23 cellular contexts compared by ENCODE assay signal in genomic region chr1:36910886-36911540, GRCh38.
"Had no signal": no experiment of that assay in that cellular context is flagged by ENCODE, and none has a peak within 500 bp of the region (broad histone marks: within the 10 kb centered on the region; RNA-seq: fewer than 3 reads in every experiment).

No MANE protein-coding gene starts in this region.

- H3K36me3 Mint-ChIP-seq: activated naive CD4-positive, alpha-beta T cell treated with anti-CD3 and anti-CD28 coated beads, Interleukin-2, amount 50 U/mL, for 24 hours; mesothelial cell of epicardium; neural progenitor cell had no signal

- H3K4me1 Mint-ChIP-seq: activated naive CD4-positive, alpha-beta T cell treated with anti-CD3 and anti-CD28 coated beads, Interleukin-2, amount 50 U/mL, for 24 hours; mesothelial cell of epicardium had no signal

- H3K27ac Mint-ChIP-seq: activated CD8-positive, alpha-beta T cell treated with anti-CD3 and anti-CD28 coated beads, Interleukin-2, amount 10 ng/mL, durations not matched to agents 7 days and 5 days; activated naive CD4-positive, alpha-beta T cell treated with anti-CD3 and anti-CD28 coated beads, Interleukin-2, amount 50 U/mL, for 24 hours; mesothelial cell of epicardium; T-helper 2 cell treated with Interferon-gamma antibody and Interleukin-4, amounts not matched to agents 5 μg/mL and 100 μg/mL, for 36 hours had no signal

- DNase-seq: activated CD4-positive, alpha-beta T cell treated with anti-CD3 and anti-CD28 coated beads for 1 hour; activated CD4-positive, alpha-beta T cell treated with anti-CD3 and anti-CD28 coated beads, Interleukin-2, amount 50 U/mL, for 1 hour; activated CD8-positive, alpha-beta T cell treated with anti-CD3 and anti-CD28 coated beads, Interleukin-2, amount 10 ng/mL, durations not matched to agents 7 days and 5 days; activated gamma-delta T cell treated with Interleukin-2 at 50 U/mL for 16 hours; body of pancreas; effector CD4-positive, alpha-beta T cell; erythroblast; foreskin keratinocyte; left ventricle myocardium inferior; mammary epithelial cell; naive thymus-derived CD8-positive, alpha-beta T cell; stimulated activated CD4-positive, alpha-beta T cell treated with anti-CD3 and anti-CD28 coated beads, Interleukin-2, amount 100 ng/mL, for 48 hours; stimulated activated CD8-positive, alpha-beta memory T cell treated with anti-CD3 and anti-CD28 coated beads, Interleukin-4, amount 100 ng/mL, for 48 hours; stimulated activated naive CD4-positive, alpha-beta T cell; testis; trophoblast cell had no signal

- H3K9me3 Mint-ChIP-seq: T-helper 2 cell treated with Interferon-gamma antibody and Interleukin-4, amounts not matched to agents 5 μg/mL and 100 μg/mL, for 36 hours had no signal

- H3K27ac ChIP-seq: body of pancreas, foreskin keratinocyte, hepatocyte, left ventricle myocardium inferior, prostate gland, testis, VCaP had no signal

- ATAC-seq: activated CD8-positive, alpha-beta T cell treated with anti-CD3 and anti-CD28 coated beads, Interleukin-2, amount 10 ng/mL, durations not matched to agents 7 days and 5 days; body of pancreas; foreskin keratinocyte; naive thymus-derived CD8-positive, alpha-beta T cell had no signal

- H3K9me3 ChIP-seq: body of pancreas, left ventricle myocardium inferior, prostate gland, testis had no signal

- H3K4me1 ChIP-seq: body of pancreas, foreskin keratinocyte, left ventricle myocardium inferior, prostate gland had no signal

- H3K4me3 Mint-ChIP-seq: activated CD8-positive, alpha-beta T cell treated with anti-CD3 and anti-CD28 coated beads, Interleukin-2, amount 10 ng/mL, durations not matched to agents 7 days and 5 days; activated naive CD4-positive, alpha-beta T cell treated with anti-CD3 and anti-CD28 coated beads, Interleukin-2, amount 50 U/mL, for 24 hours; mesothelial cell of epicardium; naive thymus-derived CD8-positive, alpha-beta T cell; neural progenitor cell; T-helper 2 cell treated with Interferon-gamma antibody and Interleukin-4, amounts not matched to agents 5 μg/mL and 100 μg/mL, for 36 hours had no signal

- H3K27me3 ChIP-seq: body of pancreas, foreskin keratinocyte, hepatocyte, neural progenitor cell, testis had no signal

- H3K36me3 ChIP-seq: left ventricle myocardium inferior, neural progenitor cell, prostate gland had no signal

- H3K4me3 ChIP-seq: body of pancreas, hepatocyte, left ventricle myocardium inferior, neural progenitor cell, prostate gland, testis had no signal
